In genomic region chrX:8018916-8019315, GRCh38 we compare ENCODE assay signal across 9 cellular contexts.
"Had no signal": no experiment of that assay in that cellular context is flagged by ENCODE, and none has a peak within 500 bp of the region (broad histone marks: within the 10 kb centered on the region; RNA-seq: fewer than 3 reads in every experiment).

No MANE protein-coding gene starts in this region.

- ATAC-seq: GM23338, HCT116 had no signal

- H3K36me3 ChIP-seq: HAP-1 had no signal

- H3K4me1 ChIP-seq: HAP-1 had no signal

- H3K9me3 ChIP-seq: HAP-1 had no signal

- H3K9me3 Mint-ChIP-seq: GM23338, H9, HFFc6 had no signal

- H3K4me3 Mint-ChIP-seq: GM23338, H9, HFFc6 had no signal

- H3K27ac Mint-ChIP-seq: GM23338, HFFc6 had no signal

- DNase-seq: GM23248, GOT3, H7, H9, HCEC 1CT, HFFc6 had no signal

- H3K4me1 Mint-ChIP-seq: H9 had no signal

- H3K4me3 ChIP-seq: GM23248, GM23338, HAP-1 had no signal

- H3K27ac ChIP-seq: GM23248 had no signal
